In genomic region chr10:5871596-5871995, GRCh38 we compare ENCODE assay signal across 25 cellular contexts. TPM values are rescaled to one million over a fixed set of nuclear protein-coding genes. Genes with fewer than 3 reads are reported as not detected.
DNase-seq lines count a peak whose midpoint lies in the region; ATAC-seq and TF ChIP-seq lines count a peak whose summit lies in the region.
"Had no signal": no experiment of that assay in that cellular context is flagged by ENCODE, and none has a peak within 500 bp of the region (broad histone marks: within the 10 kb centered on the region; RNA-seq: fewer than 3 reads in every experiment).

No MANE protein-coding gene starts in this region.

- POLR2A ChIA-PET in PC-3 (lab: Charles Lee; ENCODE audit: unreplicated experiment) = interaction anchor here (0.5 kb wide), 1 partner anchor 160 kb away, joined by 3 read pairs; no protein-coding TSS in a partner anchor

- H2AFZ ChIP-seq in PC-3 (ENCODE audit: low read length) = no peak overlapping the region
- no peak overlapping the region for H2AFZ ChIP-seq in neural progenitor cell (replicated peaks)

- peaks cover 3% of the 10 kb centered on the region for H3K27me3 Mint-ChIP-seq in neural progenitor cell (ENCODE audit: insufficient read depth, low read depth)

- CTCF ChIA-PET in PC-3 (lab: Charles Lee) = no interaction called here

- no peaks in the 10 kb centered on the region for H3K9me2 ChIP-seq in PC-3 (replicated peaks; ENCODE audit: low read length)

- peaks cover 13 to 21% (median 19%) of the 10 kb centered on the region in 11 experiments for H3K9me3 ChIP-seq in BLaER1 treated with 17β-estradiol and CSF1 and Interleukin-3, amounts not matched to agents 10 nM and 100 nM (replicated peaks in 1 of 11)
- H3K9me3 ChIP-seq in PC-3 (ENCODE audit: low read length) (no peaks in the 10 kb centered on the region), neural progenitor cell (ENCODE audit: low read depth) (no peaks in the 10 kb centered on the region)

- no TSS peak for BruUV-seq in PC-3 (replicated peaks; lab: Mats Ljungman, UMichigan)

- DNase-seq in PC-3 = peak; percentile 49
- DNase-seq in fibroblast of pulmonary artery (ENCODE audit: low read depth) = peak; percentile 62
- DNase-seq in neural progenitor cell (ENCODE audit: low spot score) = no peak
- DNase-seq in DMS114 treated with DMSO at 0.1 percent for 48 hours (lab: John Stamatoyannopoulos, UW; ENCODE audit: unreplicated experiment) = no peak
- DNase-seq in NCI-H146 treated with DMSO at 0.1 percent for 48 hours (lab: John Stamatoyannopoulos, UW; ENCODE audit: unreplicated experiment) = no peak
- no peak for DNase-seq in HT-29 (ENCODE audit: low spot score)
- DNase-seq: ACHN; activated CD4-positive, alpha-beta T cell treated with anti-CD3 and anti-CD28 coated beads, Interleukin-2, amount 50 U/mL, for 1 hour; activated naive CD4-positive, alpha-beta T cell treated with anti-CD3 and anti-CD28 coated beads, Interleukin-2, amount 50 U/mL, for 16 hours; C1 segment of cervical spinal cord; Caco-2; DND-41; effector CD4-positive, alpha-beta T cell; foreskin keratinocyte; Karpas-422; NCI-H1436 treated with DMSO at 0.1 percent for 48 hours; nucleus accumbens; small intestine; T-helper 2 cell had no signal

- H3K36me3 ChIP-seq in BLaER1 treated with 17β-estradiol and CSF1 and Interleukin-3, amounts not matched to agents 10 nM and 100 nM = peaks cover 6 to 40% (median 25%) of the 10 kb centered on the region in 11 experiments; a peak in 20 of 22 replicates
- H3K36me3 ChIP-seq in PC-3 (ENCODE audit: low read depth, low read length) = no peaks in the 10 kb centered on the region
- no peaks in the 10 kb centered on the region for H3K36me3 ChIP-seq in neural progenitor cell
- H3K36me3 ChIP-seq: breast epithelium had no signal

- H3K27me3 ChIP-seq in BLaER1 treated with 17β-estradiol and CSF1 and Interleukin-3, amounts not matched to agents 10 nM and 100 nM = no peaks in the 10 kb centered on the region
- H3K27me3 ChIP-seq in PC-3 (ENCODE audit: low read length) = no peaks in the 10 kb centered on the region
- no peaks in the 10 kb centered on the region for H3K27me3 ChIP-seq in neural progenitor cell
- H3K27me3 ChIP-seq: breast epithelium, foreskin keratinocyte had no signal

- H3K4me3 Mint-ChIP-seq in neural progenitor cell = no peak overlapping the region

- ATAC-seq in PC-3 = peak; percentile 88
- no peak for ATAC-seq in HG03521 (IDR thresholded peaks at IDR 0.05; ENCODE audit: unreplicated experiment)
- ATAC-seq: foreskin keratinocyte, GM12878, Right ventricle myocardium inferior had no signal

- H3F3A ChIP-seq in PC-3 (ENCODE audit: low read length, unreplicated experiment) (no peaks in the 10 kb centered on the region), neural progenitor cell (ENCODE audit: low read depth) (peaks cover 5% of the 10 kb centered on the region)

- peaks cover 10% of the 10 kb centered on the region for H3K9me3 Mint-ChIP-seq in neural progenitor cell

- H3K79me2 ChIP-seq in PC-3 (ENCODE audit: low read length) (no peaks in the 10 kb centered on the region), neural progenitor cell (ENCODE audit: low read depth) (no peaks in the 10 kb centered on the region)

- peaks cover 22% of the 10 kb centered on the region for H3K36me3 Mint-ChIP-seq in neural progenitor cell

- no peak overlapping the region for H3K4me3 ChIP-seq in BLaER1 treated with 17β-estradiol and CSF1 and Interleukin-3, amounts not matched to agents 10 nM and 100 nM
- H3K4me3 ChIP-seq in PC-3 (ENCODE audit: low read length) = no peak overlapping the region
- H3K4me3 ChIP-seq in fibroblast of pulmonary artery (replicated peaks; ENCODE audit: low read depth, low read length) = no peak overlapping the region
- H3K4me3 ChIP-seq in neural progenitor cell = no peak overlapping the region
- H3K4me3 ChIP-seq: breast epithelium, GM12878 had no signal

- no peaks in the 10 kb centered on the region for H4K20me1 ChIP-seq in BLaER1 treated with 17β-estradiol and CSF1 and Interleukin-3, amounts not matched to agents 10 nM and 100 nM
- H4K20me1 ChIP-seq in PC-3 (ENCODE audit: low read length) = no peaks in the 10 kb centered on the region
- no peaks in the 10 kb centered on the region for H4K20me1 ChIP-seq in neural progenitor cell (ENCODE audit: low read depth)

- TF ChIP-seq CTCF in PC-3 (conservative IDR thresholded peaks at IDR 0.05; ENCODE audit: low read depth, low read length) = no peak
- TF ChIP-seq CTCF in fibroblast of pulmonary artery (IDR thresholded peaks at IDR 0.05; ENCODE audit: low read length, missing control alignments) = no peak
- TF ChIP-seq CTCF in neural progenitor cell (IDR thresholded peaks at IDR 0.05) = no peak

- no peak overlapping the region for H3K9ac ChIP-seq in BLaER1 treated with 17β-estradiol and CSF1 and Interleukin-3, amounts not matched to agents 10 nM and 100 nM
- H3K9ac ChIP-seq in PC-3 (ENCODE audit: low read length) (no peak overlapping the region), neural progenitor cell (no peak overlapping the region)

- H3K4me1 Mint-ChIP-seq in neural progenitor cell = no peaks in the 10 kb centered on the region

- peaks cover 14 to 38% (median 25%) of the 10 kb centered on the region in 10 experiments; a peak in 19 of 20 replicates for H3K4me1 ChIP-seq in BLaER1 treated with 17β-estradiol and CSF1 and Interleukin-3, amounts not matched to agents 10 nM and 100 nM
- H3K4me1 ChIP-seq in PC-3 (ENCODE audit: insufficient read depth, low read length) (peaks cover 3% of the 10 kb centered on the region; the same call in 1 of the 2 replicates), neural progenitor cell (no peaks in the 10 kb centered on the region)
- H3K4me1 ChIP-seq: foreskin keratinocyte had no signal

- H3K27ac ChIP-seq in BLaER1 treated with 17β-estradiol and CSF1 and Interleukin-3, amounts not matched to agents 10 nM and 100 nM = peak overlapping the region in 2 of 11 experiments; percentile 1 to 34; a peak in 1 of 22 replicates
- H3K27ac ChIP-seq in PC-3 (ENCODE audit: low read length) (0 out of 2 replicates have a peak overlapping the region, but pooled peaks have one; percentile 5), neural progenitor cell (no peak overlapping the region)
- H3K27ac ChIP-seq: breast epithelium, epithelial cell of prostate, foreskin keratinocyte had no signal

- peak overlapping the region; percentile 24 for H3K27ac Mint-ChIP-seq in neural progenitor cell

- intact Hi-C loops in PC-3 (cut with micrococcal nuclease) = no loop called here

- peak overlapping the region; percentile 11 to 69 (median 40); a peak in 16 of 22 replicates for H3K4me2 ChIP-seq in BLaER1 treated with 17β-estradiol and CSF1 and Interleukin-3, amounts not matched to agents 10 nM and 100 nM
- peak overlapping the region; percentile 48; the same call in 1 of the 2 replicates for H3K4me2 ChIP-seq in PC-3 (ENCODE audit: low read length)
- no peak overlapping the region for H3K4me2 ChIP-seq in neural progenitor cell

RNA-seq across cellular contexts. Expression of gene ANKRD16, which starts 18.1 kb away (rescaled TPM):
- total RNA-seq in PC-3 (2014; rRNA removed) = 4.9 and 7.2 TPM in 2 replicates
- 5.9 and 18.1 TPM in 2 replicates for total RNA-seq in neural progenitor cell (ENCODE audit: low replicate concordance)
- 8.7 and 12.7 TPM in 2 replicates for total RNA-seq in HT-29 (2014; rRNA removed; shearing (Covaris generic))

RNA-seq across cellular contexts. Expression of gene FBH1, which starts 18.4 kb away (rescaled TPM):
- total RNA-seq in PC-3 (2014; rRNA removed) (22.0 and 33.2 TPM in 2 replicates), neural progenitor cell (ENCODE audit: low replicate concordance) (37.7 and 59.6 TPM in 2 replicates)
- total RNA-seq in HT-29 (2014; rRNA removed; shearing (Covaris generic)) = 63.0 and 85.9 TPM in 2 replicates

RNA-seq across cellular contexts. Expression of gene GDI2, which starts 58.4 kb away (rescaled TPM):
- total RNA-seq in PC-3 (2014; rRNA removed) = 94.7 and 122 TPM in 2 replicates
- total RNA-seq in neural progenitor cell (ENCODE audit: low replicate concordance) = 492 and 592 TPM in 2 replicates
- 185 and 211 TPM in 2 replicates for total RNA-seq in HT-29 (2014; rRNA removed; shearing (Covaris generic))

Comparison
In these comparisons a context has a peak if more than half of its experiments do, and no peak if none do; other contexts are left out.
1. DNase-seq: peak in PC-3 (single experiment) and fibroblast of pulmonary artery (single experiment); none in neural progenitor cell (single experiment), DMS114 treated with DMSO at 0.1 percent for 48 hours (single experiment), NCI-H146 treated with DMSO at 0.1 percent for 48 hours (single experiment) and HT-29 (single experiment).